ENCODE assay signal across 19 cellular contexts in the genomic region with DNA sequence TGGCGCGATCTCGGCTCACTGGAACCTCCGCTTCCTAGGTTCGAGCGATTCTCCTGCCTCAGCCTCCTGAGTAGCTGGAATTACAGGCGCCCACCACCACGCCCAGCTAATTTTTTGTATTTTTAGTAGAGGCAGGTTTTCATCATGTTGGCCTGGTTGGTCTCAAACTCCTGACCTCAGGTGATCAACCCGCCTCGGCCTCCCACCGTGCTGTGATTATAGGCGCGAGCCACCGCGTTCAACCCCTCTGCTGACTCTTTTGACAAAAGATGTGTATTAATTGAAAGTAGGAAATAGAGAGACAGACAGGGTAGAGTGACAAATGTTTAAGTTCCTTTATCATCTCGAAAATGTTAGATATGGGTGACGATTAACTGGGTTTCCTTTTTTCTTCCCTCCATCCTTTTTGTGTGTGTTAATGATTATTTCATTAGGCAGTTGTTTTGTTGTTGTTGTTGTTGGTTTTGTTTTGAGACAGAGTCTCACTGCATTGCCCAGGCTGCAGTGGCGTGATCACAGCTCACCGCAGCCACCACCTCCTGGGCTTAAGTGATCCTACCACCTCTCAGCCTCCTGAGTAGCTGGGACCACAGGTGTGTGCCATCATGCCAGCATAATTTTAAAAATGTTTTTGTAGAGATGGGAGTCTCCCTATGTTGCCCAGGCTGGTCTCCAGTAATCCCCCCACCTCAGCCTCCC.
A peak's percentile ranks its signal among the peaks of the same experiment; 100 is the strongest.
DNase-seq lines count a peak whose midpoint lies in the region; TF ChIP-seq lines count a peak whose summit lies in the region.
"Had no signal": no experiment of that assay in that cellular context is flagged by ENCODE, and none has a peak within 500 bp of the region (broad histone marks: within the 10 kb centered on the region; RNA-seq: fewer than 3 reads in every experiment).

No MANE protein-coding gene starts in this region.

- peaks cover 13% of the 10 kb centered on the region; the same call in 1 of the 2 replicates for H3K4me1 ChIP-seq in Caco-2
- H3K4me1 ChIP-seq in HEK293 (ENCODE audit: control insufficient read depth, insufficient read depth, low read length) = peaks cover 47% of the 10 kb centered on the region
- peaks cover 7% of the 10 kb centered on the region for H3K4me1 ChIP-seq in hepatocyte (ENCODE audit: insufficient read depth)
- H3K4me1 ChIP-seq: prostate gland had no signal

- no peak overlapping the region for H2AFZ ChIP-seq in hepatocyte

- H3K27me3 Mint-ChIP-seq in Caco-2 (ENCODE audit: insufficient read depth, unreplicated experiment) (no peaks in the 10 kb centered on the region), nephron progenitor cell (ENCODE audit: low read depth, poor library complexity) (peaks cover 3% of the 10 kb centered on the region)
- no peaks in the 10 kb centered on the region for H3K27me3 Mint-ChIP-seq in activated CD4-positive, alpha-beta memory T cell treated with anti-CD3 and anti-CD28 coated beads, Interleukin-2, amount 10 ng/mL, durations not matched to agents 7 days and 5 days
- H3K27me3 Mint-ChIP-seq: CD8-positive, alpha-beta memory T cell had no signal

- WGBS in hepatocyte (ENCODE audit: low lambda C conversion rate, missing lambda C conversion rate) = 79% methylated on average over 19 of the region's 19 CpGs

- no peak for TF ChIP-seq CTCF in Caco-2 (IDR thresholded peaks at IDR 0.05; ENCODE audit: insufficient read depth in 1 of 2, low read depth in 1 of 2, low read length in 1 of 2, severe bottlenecking in 1 of 2, unreplicated experiment in 1 of 2)
- no peak for TF ChIP-seq CTCF in HEK293 (tag by site-specific recombination; IDR thresholded peaks at IDR 0.05)
- TF ChIP-seq CTCF in hepatocyte (IDR thresholded peaks at IDR 0.05; ENCODE audit: poor library complexity) = no peak
- TF ChIP-seq CTCF in nephron progenitor cell (IDR thresholded peaks at IDR 0.05) = no peak

- intact Hi-C loops in Caco-2 (cut with micrococcal nuclease; ENCODE audit: unreplicated experiment) = loop anchor here (10.0 kb wide), 1 partner anchor 78 kb away; a partner anchor contains a TSS

- CTCF ChIA-PET in Caco-2 (lab: Charles Lee) (no interaction called here), HEK293 (lab: Yijun Ruan, JAX) (no interaction called here)
- CTCF ChIA-PET in activated CD4-positive, alpha-beta memory T cell treated with anti-CD3 and anti-CD28 coated beads, Interleukin-2, amount 10 ng/mL, durations not matched to agents 7 days and 5 days (lab: Charles Lee) = no interaction called here

- H3K4me3 ChIP-seq in Caco-2 (ENCODE audit: low read depth, low read length) (no peak overlapping the region), HEK293 (ENCODE audit: low read depth, low read length) (no peak overlapping the region), hepatocyte (no peak overlapping the region)
- H3K4me3 ChIP-seq: esophagus muscularis mucosa, prostate gland had no signal

- H3K36me3 ChIP-seq in Caco-2 (ENCODE audit: control insufficient read depth, insufficient read depth, low read length) (no peaks in the 10 kb centered on the region), HEK293 (ENCODE audit: control insufficient read depth in 2 of 2, insufficient read depth in 1 of 2, low read length in 2 of 2) (no peaks in the 10 kb centered on the region; a peak in 1 of 3 replicates), hepatocyte (replicated peaks; ENCODE audit: insufficient read depth, low read depth) (no peaks in the 10 kb centered on the region)
- H3K36me3 ChIP-seq: esophagus muscularis mucosa, prostate gland had no signal

- H3K9me3 ChIP-seq in Caco-2 = no peaks in the 10 kb centered on the region
- H3K9me3 ChIP-seq in HEK293 (ENCODE audit: control insufficient read depth, insufficient read depth, low read depth, low read length) = no peaks in the 10 kb centered on the region
- H3K9me3 ChIP-seq in hepatocyte (ENCODE audit: low read depth) = no peaks in the 10 kb centered on the region
- H3K9me3 ChIP-seq: esophagus muscularis mucosa, prostate gland had no signal

- peaks cover 62% of the 10 kb centered on the region for H4K20me1 ChIP-seq in hepatocyte (ENCODE audit: insufficient read depth, poor library complexity, severe bottlenecking)

- no peak for DNase-seq in Caco-2
- no peak for DNase-seq in hepatocyte (ENCODE audit: low spot score)
- DNase-seq in nephron progenitor cell = no peak
- no peak for DNase-seq in NCI-H446 treated with DMSO at 0.1 percent for 48 hours (lab: John Stamatoyannopoulos, UW)
- DNase-seq in activated CD4-positive, alpha-beta memory T cell treated with anti-CD3 and anti-CD28 coated beads, Interleukin-2, amount 10 ng/mL, durations not matched to agents 7 days and 5 days = no peak
- no peak for DNase-seq in GDM1 (lab: John Stamatoyannopoulos, UW)
- DNase-seq: activated naive CD4-positive, alpha-beta T cell treated with anti-CD3 and anti-CD28 coated beads, Interleukin-2, amount 50 U/mL, for 16 hours; CD8-positive, alpha-beta memory T cell; effector CD4-positive, alpha-beta T cell; hypothalamus; left cardiac atrium; NCI-H1105; NCI-H2081; PC-3; Right ventricle myocardium superior had no signal

- H3K9me3 Mint-ChIP-seq in Caco-2 (ENCODE audit: unreplicated experiment) (no peaks in the 10 kb centered on the region), nephron progenitor cell (peaks cover 56% of the 10 kb centered on the region)
- H3K9me3 Mint-ChIP-seq in activated CD4-positive, alpha-beta memory T cell treated with anti-CD3 and anti-CD28 coated beads, Interleukin-2, amount 10 ng/mL, durations not matched to agents 7 days and 5 days = no peaks in the 10 kb centered on the region
- H3K9me3 Mint-ChIP-seq: CD8-positive, alpha-beta memory T cell had no signal

- H3K4me2 ChIP-seq in hepatocyte = peak overlapping the region; percentile 61

- H3K27ac ChIP-seq in HEK293 (ENCODE audit: extremely low read depth, low read depth, low read length) = no peak overlapping the region
- peak overlapping the region; percentile 63 for H3K27ac ChIP-seq in hepatocyte
- H3K27ac ChIP-seq: esophagus muscularis mucosa, prostate gland had no signal

- H3K36me3 Mint-ChIP-seq in Caco-2 (ENCODE audit: insufficient read depth, unreplicated experiment) (peaks cover 21% of the 10 kb centered on the region), nephron progenitor cell (ENCODE audit: low read depth) (peaks cover 10% of the 10 kb centered on the region)
- H3K36me3 Mint-ChIP-seq in activated CD4-positive, alpha-beta memory T cell treated with anti-CD3 and anti-CD28 coated beads, Interleukin-2, amount 10 ng/mL, durations not matched to agents 7 days and 5 days (ENCODE audit: low read depth) = peaks cover 3% of the 10 kb centered on the region

- H3K4me3 Mint-ChIP-seq in Caco-2 (ENCODE audit: unreplicated experiment) (peak overlapping the region; percentile 63), nephron progenitor cell (peak overlapping the region; percentile 24)
- H3K4me3 Mint-ChIP-seq in activated CD4-positive, alpha-beta memory T cell treated with anti-CD3 and anti-CD28 coated beads, Interleukin-2, amount 10 ng/mL, durations not matched to agents 7 days and 5 days = no peak overlapping the region
- H3K4me3 Mint-ChIP-seq: nephron had no signal

- H3K27me3 ChIP-seq in Caco-2 (replicated peaks; ENCODE audit: control insufficient read depth, insufficient read depth, low read length) = no peaks in the 10 kb centered on the region
- H3K27me3 ChIP-seq in hepatocyte = no peaks in the 10 kb centered on the region
- H3K27me3 ChIP-seq: esophagus muscularis mucosa had no signal

- BruUV-seq in Caco-2 (replicated peaks; lab: Mats Ljungman, UMichigan) = no TSS peak

- H3K79me2 ChIP-seq in hepatocyte = peaks cover 97% of the 10 kb centered on the region

- H3K9me2 ChIP-seq in hepatocyte (replicated peaks; ENCODE audit: insufficient read depth) = no peaks in the 10 kb centered on the region

- POLR2A ChIA-PET in Caco-2 (lab: Charles Lee) = no interaction called here
- POLR2A ChIA-PET in HEK293 (lab: Yijun Ruan, JAX) = interaction anchor here (1.2 kb wide), 1 partner anchor 80 kb away, joined by 5 read pairs; a partner anchor contains a TSS
- POLR2A ChIA-PET in activated CD4-positive, alpha-beta memory T cell treated with anti-CD3 and anti-CD28 coated beads, Interleukin-2, amount 10 ng/mL, durations not matched to agents 7 days and 5 days (lab: Charles Lee) = no interaction called here

- peaks cover 30% of the 10 kb centered on the region for H3K4me1 Mint-ChIP-seq in Caco-2 (ENCODE audit: low read depth, unreplicated experiment)
- peaks cover 55% of the 10 kb centered on the region for H3K4me1 Mint-ChIP-seq in nephron progenitor cell
- peaks cover 6% of the 10 kb centered on the region for H3K4me1 Mint-ChIP-seq in activated CD4-positive, alpha-beta memory T cell treated with anti-CD3 and anti-CD28 coated beads, Interleukin-2, amount 10 ng/mL, durations not matched to agents 7 days and 5 days

- H3K27ac Mint-ChIP-seq in Caco-2 (ENCODE audit: unreplicated experiment) = no peak overlapping the region
- no peak overlapping the region for H3K27ac Mint-ChIP-seq in nephron progenitor cell
- H3K27ac Mint-ChIP-seq in activated CD4-positive, alpha-beta memory T cell treated with anti-CD3 and anti-CD28 coated beads, Interleukin-2, amount 10 ng/mL, durations not matched to agents 7 days and 5 days = no peak overlapping the region

TF ChIP-seq in HEK293, 187 proteins besides CTCF, POLR2A, EP300 and RAD21:
- TF ChIP-seq, protein P1, sequence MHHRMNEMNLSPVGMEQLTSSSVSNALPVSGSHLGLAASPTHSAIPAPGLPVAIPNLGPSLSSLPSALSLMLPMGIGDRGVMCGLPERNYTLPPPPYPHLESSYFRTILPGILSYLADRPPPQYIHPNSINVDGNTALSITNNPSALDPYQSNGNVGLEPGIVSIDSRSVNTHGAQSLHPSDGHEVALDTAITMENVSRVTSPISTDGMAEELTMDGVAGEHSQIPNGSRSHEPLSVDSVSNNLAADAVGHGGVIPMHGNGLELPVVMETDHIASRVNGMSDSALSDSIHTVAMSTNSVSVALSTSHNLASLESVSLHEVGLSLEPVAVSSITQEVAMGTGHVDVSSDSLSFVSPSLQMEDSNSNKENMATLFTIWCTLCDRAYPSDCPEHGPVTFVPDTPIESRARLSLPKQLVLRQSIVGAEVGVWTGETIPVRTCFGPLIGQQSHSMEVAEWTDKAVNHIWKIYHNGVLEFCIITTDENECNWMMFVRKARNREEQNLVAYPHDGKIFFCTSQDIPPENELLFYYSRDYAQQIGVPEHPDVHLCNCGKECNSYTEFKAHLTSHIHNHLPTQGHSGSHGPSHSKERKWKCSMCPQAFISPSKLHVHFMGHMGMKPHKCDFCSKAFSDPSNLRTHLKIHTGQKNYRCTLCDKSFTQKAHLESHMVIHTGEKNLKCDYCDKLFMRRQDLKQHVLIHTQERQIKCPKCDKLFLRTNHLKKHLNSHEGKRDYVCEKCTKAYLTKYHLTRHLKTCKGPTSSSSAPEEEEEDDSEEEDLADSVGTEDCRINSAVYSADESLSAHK (tag by site-specific recombination; IDR thresholded peaks at IDR 0.05) = no peak
- TF ChIP-seq ZNF121 (tag by site-specific recombination; IDR thresholded peaks at IDR 0.05) = peak; percentile 89
TF ChIP-seq in HEK293: peak in this region for 1.
